In genomic region chr3:162541923-162542322, GRCh38 we compare ENCODE assay signal across 33 cellular contexts.
"Had no signal": no experiment of that assay in that cellular context is flagged by ENCODE, and none has a peak within 500 bp of the region (broad histone marks: within the 10 kb centered on the region; RNA-seq: fewer than 3 reads in every experiment).

No MANE protein-coding gene starts in this region.

- H3K9me3 ChIP-seq: adrenal gland, ascending aorta, body of pancreas, breast epithelium had no signal

- ATAC-seq: activated naive CD4-positive, alpha-beta T cell treated with anti-CD3 and anti-CD28 coated beads, Interleukin-2, amount 50 U/mL, for 72 hours; activated naive CD8-positive, alpha-beta T cell treated with anti-CD3 and anti-CD28 coated beads, Interleukin-2, amount 50 U/mL, for 24 hours; activated T-cell treated with anti-CD3 and anti-CD28 coated beads, Interleukin-2, amount 50 U/mL, for 4 hours; activated T-cell treated with anti-CD3 and anti-CD28 coated beads, Interleukin-2, amount 50 U/mL, for 72 hours; activated T-helper 17 cell treated with anti-CD3 and anti-CD28 coated beads, Interleukin-2, amount 50 U/mL, for 72 hours; body of pancreas had no signal

- H3K4me3 ChIP-seq: adrenal gland, ascending aorta, body of pancreas, breast epithelium, cardiac muscle cell had no signal

- DNase-seq: activated effector memory CD4-positive, alpha-beta T cell treated with anti-CD3 and anti-CD28 coated beads, Interleukin-2, amount 50 U/mL, for 16 hours; activated effector memory CD4-positive, alpha-beta T cell treated with Interleukin-2 at 50 U/mL for 16 hours; activated gamma-delta T cell; activated gamma-delta T cell treated with Interleukin-2 at 50 U/mL for 16 hours; activated naive CD4-positive, alpha-beta T cell; activated naive CD4-positive, alpha-beta T cell treated with anti-CD3 and anti-CD28 coated beads for 36 hours; activated naive CD4-positive, alpha-beta T cell treated with anti-CD3 and anti-CD28 coated beads, Interleukin-2, amount 10 ng/mL, durations not matched to agents 7 days and 5 days; activated naive CD4-positive, alpha-beta T cell treated with anti-CD3 and anti-CD28 coated beads, Interleukin-2, amount 50 U/mL, for 16 hours; activated naive CD4-positive, alpha-beta T cell treated with Interleukin-2 at 50 U/mL for 16 hours; activated naive CD8-positive, alpha-beta T cell treated with anti-CD3 and anti-CD28 coated beads for 36 hours; activated naive CD8-positive, alpha-beta T cell treated with anti-CD3 and anti-CD28 coated beads, Interleukin-2, amount 10 ng/mL, durations not matched to agents 7 days and 5 days; activated naive CD8-positive, alpha-beta T cell treated with anti-CD3 and anti-CD28 coated beads, Interleukin-2, amount 50 U/mL, for 24 hours; activated T-cell treated with anti-CD3 and anti-CD28 coated beads, Interleukin-2, amount 50 U/mL, for 24 hours; activated T-cell treated with anti-CD3 and anti-CD28 coated beads, Interleukin-2, amount 50 U/mL, for 4 hours; activated T-cell treated with anti-CD3 and anti-CD28 coated beads, Interleukin-2, amount 50 U/mL, for 48 hours; activated T-cell treated with anti-CD3 and anti-CD28 coated beads, Interleukin-2, amount 50 U/mL, for 72 hours; adrenal gland; amniotic stem cell; amygdala; anterior cingulate cortex; aorta; body of pancreas; brain microvascular endothelial cell; caudate nucleus; central memory CD4-positive, alpha-beta T cell; cerebellar nuclear complex had no signal

- H3K36me3 ChIP-seq: adrenal gland, ascending aorta, brain microvascular endothelial cell, breast epithelium, cardiac muscle cell had no signal

- H3K27ac ChIP-seq: adrenal gland, ascending aorta, body of pancreas, brain microvascular endothelial cell, breast epithelium, cardiac muscle cell had no signal

- FAIRE-seq: astrocyte, bronchial epithelial cell had no signal

- H3K27me3 ChIP-seq: adrenal gland, ascending aorta, body of pancreas, brain microvascular endothelial cell, breast epithelium, cardiac muscle cell had no signal

- H3K4me1 ChIP-seq: adrenal gland, ascending aorta, body of pancreas, breast epithelium had no signal
